In genomic region chr15:84702961-84703482, GRCh38 we compare ENCODE assay signal across 8 cellular contexts. TPM values are rescaled to one million over a fixed set of nuclear protein-coding genes. Genes with fewer than 3 reads are reported as not detected.
DNase-seq lines count a peak whose midpoint lies in the region; TF ChIP-seq lines count a peak whose summit lies in the region.

No MANE protein-coding gene starts in this region.

- no peak for TF ChIP-seq POLR2A in esophagus squamous epithelium (IDR thresholded peaks at IDR 0.05)

- DNase-seq in activated T-cell treated with anti-CD3 and anti-CD28 coated beads, Interleukin-2, amount 50 U/mL, for 24 hours = no peak
- DNase-seq in activated T-cell treated with anti-CD3 and anti-CD28 coated beads, Interleukin-2, amount 50 U/mL, for 48 hours = no peak
- DNase-seq in epidermal melanocyte (ENCODE audit: insufficient read length, low spot score) (peak; percentile 33), mesenchymal stem cell (peak; percentile 83), tibial artery (peak; percentile 69 to 74), HEK293T (ENCODE audit: extremely low spot score) (no peak), HUDEP-2 (lab: John Stamatoyannopoulos, UW; ENCODE audit: unreplicated experiment in 76 of 76) (no peak), esophagus squamous epithelium (lab: John Stamatoyannopoulos, UW) (no peak)

- H3K27me3 ChIP-seq in mesenchymal stem cell (ENCODE audit: control insufficient read depth in 1 of 2, insufficient read depth in 1 of 2, low read length in 2 of 2) (no peaks in the 10 kb centered on the region), tibial artery (no peaks in the 10 kb centered on the region), esophagus squamous epithelium (no peaks in the 10 kb centered on the region)

- no peak overlapping the region for H4K91ac ChIP-seq in mesenchymal stem cell (ENCODE audit: low read length)

- H3K4me3 ChIP-seq in mesenchymal stem cell (ENCODE audit: insufficient read depth in 1 of 2, low read depth in 1 of 2, low read length in 2 of 2) (no peak overlapping the region), tibial artery (no peak overlapping the region), esophagus squamous epithelium (no peak overlapping the region)

- no peak overlapping the region for H3K18ac ChIP-seq in mesenchymal stem cell (ENCODE audit: low read depth in 1 of 2, low read length in 2 of 2)

- no peak overlapping the region for H4K8ac ChIP-seq in mesenchymal stem cell (ENCODE audit: low read length)

- H2BK120ac ChIP-seq in mesenchymal stem cell (ENCODE audit: low read depth, low read length) = no peak overlapping the region

- H3K23ac ChIP-seq in mesenchymal stem cell (ENCODE audit: low read length in 2 of 2) = no peak overlapping the region

- H3K27ac ChIP-seq in mesenchymal stem cell (ENCODE audit: low read length, poor library complexity, severe bottlenecking) (no peak overlapping the region), tibial artery (peak overlapping the region; percentile 11 to 20), esophagus squamous epithelium (peak overlapping the region in 1 of 4 donors; percentile 19)

- H3K9me3 Mint-ChIP-seq in activated T-cell treated with anti-CD3 and anti-CD28 coated beads, Interleukin-2, amount 50 U/mL, for 24 hours = no peaks in the 10 kb centered on the region

- no peak overlapping the region for H3K14ac ChIP-seq in mesenchymal stem cell (ENCODE audit: low read length in 2 of 2)

- POLR2A ChIA-PET in HEK293T (lab: Yijun Ruan, JAX) = interaction anchor here (0.8 to 1.3 kb wide), 2 partner anchors 11 to 13 kb away, joined by 3 to 7 read pairs; partner anchors contain the start of gene SEC11A

- peaks cover 53% of the 10 kb centered on the region for H3K36me3 Mint-ChIP-seq in activated T-cell treated with anti-CD3 and anti-CD28 coated beads, Interleukin-2, amount 50 U/mL, for 24 hours (ENCODE audit: low read depth)

- no peak overlapping the region for H2AFZ ChIP-seq in mesenchymal stem cell (ENCODE audit: low read depth, low read length)

- no peak overlapping the region for H3K4me3 Mint-ChIP-seq in activated T-cell treated with anti-CD3 and anti-CD28 coated beads, Interleukin-2, amount 50 U/mL, for 24 hours

- H3K27me3 Mint-ChIP-seq in activated T-cell treated with anti-CD3 and anti-CD28 coated beads, Interleukin-2, amount 50 U/mL, for 24 hours = no peaks in the 10 kb centered on the region

- peaks cover 8% of the 10 kb centered on the region for H3K79me1 ChIP-seq in mesenchymal stem cell (replicated peaks; ENCODE audit: low read length, poor library complexity, severe bottlenecking)

- H3K4me1 Mint-ChIP-seq in activated T-cell treated with anti-CD3 and anti-CD28 coated beads, Interleukin-2, amount 50 U/mL, for 24 hours (ENCODE audit: low read depth) = peaks cover 71% of the 10 kb centered on the region

- no peak overlapping the region for H2BK12ac ChIP-seq in mesenchymal stem cell (ENCODE audit: low read length in 2 of 2)

- CTCF ChIA-PET in HEK293T (lab: Yijun Ruan, JAX) = interaction anchor here (0.6 kb wide), 2 partner anchors 17 to 22 kb away, joined by 4 to 5 read pairs; no protein-coding TSS in a partner anchor

- no peak overlapping the region for H3K4ac ChIP-seq in mesenchymal stem cell (ENCODE audit: low read depth in 1 of 2, low read length in 2 of 2)

- no peak overlapping the region for H3K9ac ChIP-seq in mesenchymal stem cell (ENCODE audit: low read length)

- intact Hi-C loops in tibial artery (cut with DNase I; ENCODE audit: low total_unique reads) = no loop called here
- intact Hi-C loops in esophagus squamous epithelium (cut with DNase I) = no loop called here

- H3K4me2 ChIP-seq in mesenchymal stem cell (ENCODE audit: low read length, poor library complexity, severe bottlenecking) = no peak overlapping the region

- TF ChIP-seq CTCF in tibial artery (IDR thresholded peaks at IDR 0.05) = no peak
- TF ChIP-seq CTCF in esophagus squamous epithelium (IDR thresholded peaks at IDR 0.05) = no peak

- H3K36me3 ChIP-seq in mesenchymal stem cell (ENCODE audit: control insufficient read depth in 1 of 2, insufficient read depth in 2 of 2, low read depth in 1 of 2, low read length in 2 of 2) (peaks cover 0 to 17% of the 10 kb centered on the region in 2 experiments), tibial artery (no peaks in the 10 kb centered on the region), esophagus squamous epithelium (no peaks in the 10 kb centered on the region)

- no peak overlapping the region for H2AK5ac ChIP-seq in mesenchymal stem cell (ENCODE audit: low read length, severe bottlenecking)

- no peak overlapping the region for H2BK5ac ChIP-seq in mesenchymal stem cell (ENCODE audit: low read depth, low read length, poor library complexity, severe bottlenecking)

- WGBS in mesenchymal stem cell = 70% methylated on average over 4 of the region's 4 CpGs
- WGBS in esophagus squamous epithelium, 2 donors = 36 to 37% methylated on average over 3 to 4 of the region's 4 CpGs

- no peak overlapping the region for H2BK15ac ChIP-seq in mesenchymal stem cell (ENCODE audit: low read depth, poor library complexity, severe bottlenecking)

- no peaks in the 10 kb centered on the region for H3K9me3 ChIP-seq in mesenchymal stem cell (ENCODE audit: control insufficient read depth, low read length)
- no peaks in the 10 kb centered on the region for H3K9me3 ChIP-seq in tibial artery
- H3K9me3 ChIP-seq in esophagus squamous epithelium = no peaks in the 10 kb centered on the region

- peak overlapping the region; percentile 29 for H3K27ac Mint-ChIP-seq in activated T-cell treated with anti-CD3 and anti-CD28 coated beads, Interleukin-2, amount 50 U/mL, for 24 hours

- H3K4me1 ChIP-seq in mesenchymal stem cell (ENCODE audit: control insufficient read depth, insufficient read depth, low read depth, low read length) = peaks cover 3% of the 10 kb centered on the region
- peaks cover 0 to 20% (median 10%) of the 10 kb centered on the region in 4 donors for H3K4me1 ChIP-seq in tibial artery
- H3K4me1 ChIP-seq in esophagus squamous epithelium = peaks cover 3 to 17% (median 4%) of the 10 kb centered on the region in 3 donors

TF ChIP-seq in HEK293T, 16 proteins besides CTCF, POLR2A, EP300 and RAD21:
- TF ChIP-seq SP1 (IDR thresholded peaks at IDR 0.05) (no peak), L3MBTL2 (conservative IDR thresholded peaks at IDR 0.05) (no peak), HDGF (IDR thresholded peaks at IDR 0.05; ENCODE audit: borderline replicate concordance) (no peak), FOXA1 (IDR thresholded peaks at IDR 0.05) (no peak), FOXM1 (IDR thresholded peaks at IDR 0.05; ENCODE audit: borderline replicate concordance) (no peak), ZNF384 (IDR thresholded peaks at IDR 0.05) (no peak), NFRKB (IDR thresholded peaks at IDR 0.05) (no peak), BHLHE40 (IDR thresholded peaks at IDR 0.05; ENCODE audit: borderline replicate concordance) (no peak), LEF1 (IDR thresholded peaks at IDR 0.05; ENCODE audit: borderline replicate concordance) (no peak), PKNOX1 (IDR thresholded peaks at IDR 0.05) (no peak), CTBP1 (IDR thresholded peaks at IDR 0.05; ENCODE audit: borderline replicate concordance) (no peak), FOXK2 (IDR thresholded peaks at IDR 0.05) (no peak), TARDBP (IDR thresholded peaks at IDR 0.05) (no peak), ARNT (IDR thresholded peaks at IDR 0.05) (no peak), ELF4 (IDR thresholded peaks at IDR 0.05) (no peak), SUZ12 (IDR thresholded peaks at IDR 0.05) (no peak)

RNA-seq across cellular contexts. Expression of gene SEC11A, which starts 12.9 kb away (rescaled TPM):
- polyA plus RNA-seq in mesenchymal stem cell (2013, experiment 1 of 2) = 265 TPM
- polyA plus RNA-seq in mesenchymal stem cell (2013, experiment 2 of 2) = 272 TPM
- 100 to 1,000 TPM in 1 of 4 donors, 10 to 100 TPM in 3; 54.1 to 103 (median 72.8) TPM for total RNA-seq in esophagus squamous epithelium

RNA-seq across cellular contexts. Expression of gene NMB, which starts 45.0 kb away (rescaled TPM):
- polyA plus RNA-seq in mesenchymal stem cell (2013, experiment 1 of 2) = 4.5 TPM
- 4.7 TPM for polyA plus RNA-seq in mesenchymal stem cell (2013, experiment 2 of 2)
- 10 to 100 TPM in 3 of 4 donors, 1 to 10 TPM in 1; 2.3 to 20.6 (median 11.0) TPM for total RNA-seq in esophagus squamous epithelium

RNA-seq across cellular contexts. Expression of gene ZNF592, which starts 45.4 kb away (rescaled TPM):
- 11.9 TPM for polyA plus RNA-seq in mesenchymal stem cell (2013, experiment 1 of 2)
- 11.2 TPM for polyA plus RNA-seq in mesenchymal stem cell (2013, experiment 2 of 2)
- total RNA-seq in esophagus squamous epithelium = 10 to 100 TPM in 3 of 4 donors, 1 to 10 TPM in 1; 8.0 to 12.2 (median 10.3) TPM

RNA-seq across cellular contexts. Expression of gene WDR73, which starts 48.9 kb away (rescaled TPM):
- polyA plus RNA-seq in mesenchymal stem cell (2013, experiment 1 of 2) = 13.9 TPM
- 13.7 TPM for polyA plus RNA-seq in mesenchymal stem cell (2013, experiment 2 of 2)
- 10 to 100 TPM; 14.1 to 27.5 (median 16.5) TPM for total RNA-seq in esophagus squamous epithelium

Comparison
In these comparisons a context has a peak if more than half of its experiments do, and no peak if none do; other contexts are left out.
1. DNase-seq: peak in epidermal melanocyte (single experiment), mesenchymal stem cell (single experiment) and tibial artery (2 of 2); none in activated T-cell treated with anti-CD3 and anti-CD28 coated beads, Interleukin-2, amount 50 U/mL, for 24 hours (single experiment), activated T-cell treated with anti-CD3 and anti-CD28 coated beads, Interleukin-2, amount 50 U/mL, for 48 hours (0 of 2), HEK293T (single experiment), HUDEP-2 (0 of 76) and esophagus squamous epithelium (single experiment).